Comparison of ENCODE assay signal across 8 cellular contexts in genomic region chr5:52799983-52800393, GRCh38.
DNase-seq lines count a peak whose midpoint lies in the region; ATAC-seq and TF ChIP-seq lines count a peak whose summit lies in the region.

No MANE protein-coding gene starts in this region.

- peak overlapping the region; percentile 86 for H3K4me3 ChIP-seq in retinal pigment epithelial cell (ENCODE audit: low read length)

- DNase-seq in 8988T (peak; percentile 49), NCI-H2081 (lab: John Stamatoyannopoulos, UW) (peak; percentile 89 to 90), T1000 (lab: John Stamatoyannopoulos, UW) (peak; percentile 92), astrocyte of the hippocampus (ENCODE audit: low read depth, low spot score) (peak; percentile 98), hippocampal formation (lab: John Stamatoyannopoulos, UW) (peak; percentile 86 to 91), retinal pigment epithelial cell (ENCODE audit: low read depth) (peak; percentile 70)

- peak; percentile 77 for ATAC-seq in GM18520 (IDR thresholded peaks at IDR 0.05; ENCODE audit: unreplicated experiment)
- peak; percentile 93 for ATAC-seq in HG03045 (IDR thresholded peaks at IDR 0.05; ENCODE audit: unreplicated experiment)

- no peak for TF ChIP-seq CTCF in retinal pigment epithelial cell (conservative IDR thresholded peaks at IDR 0.05; ENCODE audit: low read depth, low read length)

Comparison
In these comparisons a context has a peak if more than half of its experiments do, and no peak if none do; other contexts are left out.
1. Peak in every context shown above with its lines: DNase-seq, ATAC-seq and H3K4me3 ChIP-seq.